ENCODE assay signal across 2 cellular contexts in genomic region chr1:220269036-220269435, GRCh38.
TF ChIP-seq lines count a peak whose summit lies in the region.

No MANE protein-coding gene starts in this region.

TF ChIP-seq in SK-N-SH, 30 proteins besides CTCF, POLR2A, EP300 and RAD21 (continued from another document):
- TF ChIP-seq USF2 (IDR thresholded peaks at IDR 0.05; ENCODE audit: borderline replicate concordance, low read depth, low read length) (no peak), TEAD4 (IDR thresholded peaks at IDR 0.05; ENCODE audit: borderline replicate concordance, insufficient read depth) (no peak), FOSL2 (IDR thresholded peaks at IDR 0.05; ENCODE audit: borderline replicate concordance, low read depth) (no peak), EZH2phosphoT487 (IDR thresholded peaks at IDR 0.05; ENCODE audit: borderline replicate concordance, low read depth) (no peak), SMC3 (IDR thresholded peaks at IDR 0.05; ENCODE audit: low read depth, low read length) (no peak), REST (IDR thresholded peaks at IDR 0.05; ENCODE audit: low read depth, low read length) (no peak), MEF2A (IDR thresholded peaks at IDR 0.05; ENCODE audit: borderline replicate concordance, low read depth) (no peak), FOXJ3 (CRISPR knock-in tag; IDR thresholded peaks at IDR 0.05) (no peak), NRF1 (IDR thresholded peaks at IDR 0.05; ENCODE audit: low read depth, low read length) (no peak), FOXM1 (IDR thresholded peaks at IDR 0.05; ENCODE audit: low read depth) (no peak), MXI1 (IDR thresholded peaks at IDR 0.05; ENCODE audit: low read depth, low read length) (no peak)

TF ChIP-seq in GM23338, 12 proteins besides CTCF, POLR2A, EP300 and RAD21 (continued from another document):
- TF ChIP-seq ZNF462 (CRISPR knock-in tag; IDR thresholded peaks at IDR 0.05), result no peak
- no peak for TF ChIP-seq ZNF114 (CRISPR knock-in tag; IDR thresholded peaks at IDR 0.05)
- no peak for TF ChIP-seq ETS1 (IDR thresholded peaks at IDR 0.05)
- TF ChIP-seq EZH2phosphoT487 (IDR thresholded peaks at IDR 0.05; ENCODE audit: unreplicated experiment), result no peak
- no peak for TF ChIP-seq EZH2 (IDR thresholded peaks at IDR 0.05; ENCODE audit: low read depth, unreplicated experiment)
